Comparison of ENCODE assay signal across 14 cellular contexts in the genomic region with DNA sequence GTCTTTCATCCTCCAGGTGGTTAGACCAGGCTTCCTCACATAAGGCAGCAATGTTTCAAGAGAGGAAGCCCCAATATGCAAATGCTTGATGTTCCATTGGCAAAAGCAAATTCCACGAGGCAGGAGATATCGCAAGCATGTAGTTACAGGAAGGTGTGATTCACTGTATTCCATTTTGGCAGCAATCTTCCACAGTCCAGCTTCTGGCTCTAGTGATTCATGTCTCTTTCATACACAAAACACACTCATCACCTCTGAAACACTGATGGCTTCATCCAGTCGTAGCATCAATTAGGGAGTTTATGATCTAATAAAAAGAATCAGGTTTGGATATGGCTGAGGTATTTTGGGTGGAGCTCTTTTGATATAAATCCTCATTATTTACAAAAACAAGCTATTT.
DNase-seq lines count a peak whose midpoint lies in the region; ATAC-seq and TF ChIP-seq lines count a peak whose summit lies in the region.
"Had no signal": no experiment of that assay in that cellular context is flagged by ENCODE, and none has a peak within 500 bp of the region (broad histone marks: within the 10 kb centered on the region; RNA-seq: fewer than 3 reads in every experiment).

No MANE protein-coding gene starts in this region.

- no peak overlapping the region for H3K27ac ChIP-seq in AG04450 (ENCODE audit: low read depth, low read length)
- no peak overlapping the region for H3K27ac ChIP-seq in foreskin keratinocyte
- H3K27ac ChIP-seq: gastrocnemius medialis, parathyroid adenoma, SJSA1 had no signal

- H3K27me3 ChIP-seq in AG04450 (ENCODE audit: control insufficient read depth, insufficient read depth, low read length) (no peaks in the 10 kb centered on the region), foreskin keratinocyte (no peaks in the 10 kb centered on the region)
- H3K27me3 ChIP-seq: gastrocnemius medialis, SJSA1 had no signal

- ATAC-seq in foreskin keratinocyte (peak; percentile 100), GM19324 (IDR thresholded peaks at IDR 0.05; ENCODE audit: low FRiP score, unreplicated experiment) (no peak), GM21528 (IDR thresholded peaks at IDR 0.05; ENCODE audit: low FRiP score, unreplicated experiment) (no peak)
- ATAC-seq: gastrocnemius medialis, mucosa of descending colon had no signal

- H3K4me3 ChIP-seq in AG04450 (ENCODE audit: low read depth, low read length) (no peak overlapping the region), astrocyte of the spinal cord (ENCODE audit: low read depth, low read length) (no peak overlapping the region)
- H3K4me3 ChIP-seq: gastrocnemius medialis, mucosa of descending colon, SJSA1 had no signal

- peaks cover 12% of the 10 kb centered on the region for H3K4me1 ChIP-seq in foreskin keratinocyte
- H3K4me1 ChIP-seq: gastrocnemius medialis, parathyroid adenoma, SJSA1 had no signal

- CTCF ChIA-PET in AG04450 (lab: Charles Lee): no interaction called here

- POLR2A ChIA-PET in AG04450 (lab: Yijun Ruan, JAX): no interaction called here

- H3K9me3 ChIP-seq in AG04450 (ENCODE audit: control insufficient read depth, insufficient read depth, low read length): no peaks in the 10 kb centered on the region
- H3K9me3 ChIP-seq: gastrocnemius medialis, mucosa of descending colon, SJSA1 had no signal

- TF ChIP-seq CTCF in AG04450 (IDR thresholded peaks at IDR 0.05; ENCODE audit: low read depth, low read length): no peak
- no peak for TF ChIP-seq CTCF in astrocyte of the spinal cord (IDR thresholded peaks at IDR 0.05; ENCODE audit: low read depth, low read length)
- TF ChIP-seq CTCF in foreskin keratinocyte (conservative IDR thresholded peaks at IDR 0.05): peak; percentile 19

- DNase-seq in AG04450 (ENCODE audit: low read depth, low spot score) (peak; percentile 55), HT1080 (ENCODE audit: low read depth) (peak; percentile 85), astrocyte of the spinal cord (ENCODE audit: low read depth, low spot score) (peak; percentile 74), foreskin keratinocyte (peak; percentile 98 to 99), AML-193 (lab: John Stamatoyannopoulos, UW) (no peak)
- DNase-seq in activated CD4-positive, alpha-beta T cell treated with anti-CD3 and anti-CD28 coated beads, Interleukin-2, amount 50 U/mL, for 48 hours: no peak
- DNase-seq: activated naive CD4-positive, alpha-beta T cell treated with Interleukin-2 at 50 U/mL for 16 hours; gastrocnemius medialis; mucosa of descending colon; NCI-H2081 treated with DMSO at 0.1 percent for 48 hours had no signal

- in situ Hi-C loops in astrocyte of the spinal cord (cut with HindIII; ENCODE audit: low sequenced_read_pairs): no loop called here

Comparison
In these comparisons a context has a peak if more than half of its experiments do, and no peak if none do; other contexts are left out.
1. DNase-seq: peak in AG04450 (single experiment), HT1080 (single experiment), astrocyte of the spinal cord (single experiment) and foreskin keratinocyte (2 of 2); none in activated CD4-positive, alpha-beta T cell treated with anti-CD3 and anti-CD28 coated beads, Interleukin-2, amount 50 U/mL, for 48 hours (0 of 2) and AML-193 (0 of 2).